20 cellular contexts compared by ENCODE assay signal in genomic region chr6:143621876-143622605, GRCh38. TPM values are rescaled to one million over a fixed set of nuclear protein-coding genes. Genes with fewer than 3 reads are reported as not detected.
DNase-seq lines count a peak whose midpoint lies in the region; ATAC-seq and TF ChIP-seq lines count a peak whose summit lies in the region.
"Had no signal": no experiment of that assay in that cellular context is flagged by ENCODE, and none has a peak within 500 bp of the region (broad histone marks: within the 10 kb centered on the region; RNA-seq: fewer than 3 reads in every experiment).

No MANE protein-coding gene starts in this region.

- H3K36me3 Mint-ChIP-seq in CD8-positive, alpha-beta T cell: no peaks in the 10 kb centered on the region
- H3K36me3 Mint-ChIP-seq in neural progenitor cell: no peaks in the 10 kb centered on the region
- H3K36me3 Mint-ChIP-seq: activated CD4-positive, alpha-beta memory T cell treated with anti-CD3 and anti-CD28 coated beads for 36 hours; memory B cell had no signal

- H4K20me1 ChIP-seq in neural progenitor cell (ENCODE audit: low read depth): no peaks in the 10 kb centered on the region

- CTCF ChIA-PET in CD8-positive, alpha-beta T cell (lab: Charles Lee): no interaction called here

- no peaks in the 10 kb centered on the region for H3K79me2 ChIP-seq in neural progenitor cell (ENCODE audit: low read depth)

- no peak for DNase-seq in CD8-positive, alpha-beta T cell
- DNase-seq in RPMI7951 (ENCODE audit: low read depth) (peak; percentile 71), dedifferentiated amniotic fluid mesenchymal stem cell (ENCODE audit: extremely low spot score) (peak; percentile 43), neural progenitor cell (ENCODE audit: low spot score) (no peak), NCI-H1417 treated with DMSO at 0.1 percent for 48 hours (lab: John Stamatoyannopoulos, UW) (no peak), NCI-H1930 (lab: John Stamatoyannopoulos, UW) (no peak)
- DNase-seq: ACHN; activated CD4-positive, alpha-beta memory T cell treated with anti-CD3 and anti-CD28 coated beads for 36 hours; adrenal gland; GF-D8; HCEC 1CT; heart left ventricle; Peyer's patch; right cardiac atrium had no signal

- no peaks in the 10 kb centered on the region for H3K9me3 ChIP-seq in CD8-positive, alpha-beta T cell (ENCODE audit: low read length)
- no peaks in the 10 kb centered on the region for H3K9me3 ChIP-seq in neural progenitor cell (ENCODE audit: low read depth)
- H3K9me3 ChIP-seq: adrenal gland, Caco-2, heart left ventricle, Peyer's patch had no signal

- intact Hi-C loops in CD8-positive, alpha-beta T cell (cut with DNase I, micrococcal nuclease): no loop called here

- no peaks in the 10 kb centered on the region for H3K9me3 Mint-ChIP-seq in CD8-positive, alpha-beta T cell
- no peaks in the 10 kb centered on the region for H3K9me3 Mint-ChIP-seq in neural progenitor cell
- H3K9me3 Mint-ChIP-seq: activated CD4-positive, alpha-beta memory T cell treated with anti-CD3 and anti-CD28 coated beads for 36 hours; memory B cell; neural crest cell had no signal

- peak overlapping the region; percentile 18 for H3K27ac Mint-ChIP-seq in CD8-positive, alpha-beta T cell
- peak overlapping the region; percentile 77 for H3K27ac Mint-ChIP-seq in neural progenitor cell
- H3K27ac Mint-ChIP-seq: activated CD4-positive, alpha-beta memory T cell treated with anti-CD3 and anti-CD28 coated beads for 36 hours; memory B cell had no signal

- H3K9ac ChIP-seq in neural progenitor cell: no peak overlapping the region

- H2AFZ ChIP-seq in neural progenitor cell (replicated peaks): no peak overlapping the region

- no peaks in the 10 kb centered on the region for H3K27me3 Mint-ChIP-seq in CD8-positive, alpha-beta T cell (ENCODE audit: low read depth)
- peaks cover 4% of the 10 kb centered on the region for H3K27me3 Mint-ChIP-seq in neural progenitor cell (ENCODE audit: insufficient read depth, low read depth)
- H3K27me3 Mint-ChIP-seq: activated CD4-positive, alpha-beta memory T cell treated with anti-CD3 and anti-CD28 coated beads for 36 hours; memory B cell had no signal

- no peak for ATAC-seq in CD8-positive, alpha-beta T cell
- no peak for ATAC-seq in GM18909 (IDR thresholded peaks at IDR 0.05; ENCODE audit: poor library complexity, unreplicated experiment)
- no peak for ATAC-seq in GM21786 (IDR thresholded peaks at IDR 0.05; ENCODE audit: unreplicated experiment)
- ATAC-seq: heart left ventricle, right cardiac atrium had no signal

- H3K4me2 ChIP-seq in neural progenitor cell: no peak overlapping the region

- no peak overlapping the region for H3K27ac ChIP-seq in CD8-positive, alpha-beta T cell (ENCODE audit: low read depth, low read length)
- H3K27ac ChIP-seq in neural progenitor cell: no peak overlapping the region
- H3K27ac ChIP-seq: adrenal gland, epithelial cell of prostate, heart left ventricle, Peyer's patch had no signal

- H3K27me3 ChIP-seq in CD8-positive, alpha-beta T cell (ENCODE audit: insufficient read depth, low read length): no peaks in the 10 kb centered on the region
- no peaks in the 10 kb centered on the region for H3K27me3 ChIP-seq in neural progenitor cell
- H3K27me3 ChIP-seq: adrenal gland, heart left ventricle, Peyer's patch had no signal

- POLR2A ChIA-PET in CD8-positive, alpha-beta T cell (lab: Charles Lee): no interaction called here

- H3K36me3 ChIP-seq in CD8-positive, alpha-beta T cell (ENCODE audit: insufficient read depth, low read length): no peaks in the 10 kb centered on the region
- H3K36me3 ChIP-seq in neural progenitor cell: no peaks in the 10 kb centered on the region
- H3K36me3 ChIP-seq: adrenal gland, heart left ventricle, Peyer's patch had no signal

- H3K4me1 Mint-ChIP-seq in CD8-positive, alpha-beta T cell (ENCODE audit: low read depth): peaks cover 19% of the 10 kb centered on the region
- H3K4me1 Mint-ChIP-seq in neural progenitor cell: peaks cover 11% of the 10 kb centered on the region

- peaks cover 9% of the 10 kb centered on the region for H3F3A ChIP-seq in neural progenitor cell (ENCODE audit: low read depth)

- H3K4me3 ChIP-seq in CD8-positive, alpha-beta T cell (ENCODE audit: low read depth, low read length): no peak overlapping the region
- H3K4me3 ChIP-seq in neural progenitor cell: no peak overlapping the region
- H3K4me3 ChIP-seq: adrenal gland, heart left ventricle, Peyer's patch had no signal

- TF ChIP-seq CTCF in CD8-positive, alpha-beta T cell (IDR thresholded peaks at IDR 0.05): no peak
- TF ChIP-seq CTCF in neural progenitor cell (IDR thresholded peaks at IDR 0.05): no peak

- H3K4me1 ChIP-seq in CD8-positive, alpha-beta T cell (ENCODE audit: insufficient read depth, low read length): peaks cover 4% of the 10 kb centered on the region
- H3K4me1 ChIP-seq in neural progenitor cell: peaks cover 22% of the 10 kb centered on the region
- H3K4me1 ChIP-seq: Peyer's patch had no signal

- no peak overlapping the region for H3K4me3 Mint-ChIP-seq in CD8-positive, alpha-beta T cell
- H3K4me3 Mint-ChIP-seq in neural progenitor cell: no peak overlapping the region
- H3K4me3 Mint-ChIP-seq: activated CD4-positive, alpha-beta memory T cell treated with anti-CD3 and anti-CD28 coated beads for 36 hours; memory B cell; neural crest cell had no signal

RNA-seq across cellular contexts. Expression of gene PHACTR2, which starts 55.7 kb away (rescaled TPM):
- 10 to 100 TPM; 16.5 to 17.8 TPM for total RNA-seq in CD8-positive, alpha-beta T cell
- 23.7 and 30.3 TPM in 2 replicates for total RNA-seq in RPMI7951 (2014; rRNA removed; shearing (Covaris generic))
- total RNA-seq in neural progenitor cell (ENCODE audit: low replicate concordance): 36.0 and 45.4 TPM in 2 replicates

Comparison
In these comparisons a context has a peak if more than half of its experiments do, and no peak if none do; other contexts are left out.
1. DNase-seq: peak in RPMI7951 (single experiment) and dedifferentiated amniotic fluid mesenchymal stem cell (single experiment); none in CD8-positive, alpha-beta T cell (0 of 7), neural progenitor cell (single experiment), NCI-H1417 treated with DMSO at 0.1 percent for 48 hours (single experiment) and NCI-H1930 (0 of 2).